11 cellular contexts compared by ENCODE assay signal in genomic region chr3:170033489-170033888, GRCh38. TPM values are rescaled to one million over a fixed set of nuclear protein-coding genes. Genes with fewer than 3 reads are reported as not detected.
DNase-seq lines count a peak whose midpoint lies in the region; ATAC-seq, FAIRE-seq and TF ChIP-seq lines count a peak whose summit lies in the region.
"Had no signal": no experiment of that assay in that cellular context is flagged by ENCODE, and none has a peak within 500 bp of the region (broad histone marks: within the 10 kb centered on the region; RNA-seq: fewer than 3 reads in every experiment).

No MANE protein-coding gene starts in this region.

- no peak overlapping the region for H3K4me3 Mint-ChIP-seq in H9
- H3K4me3 Mint-ChIP-seq in activated T-cell treated with anti-CD3 and anti-CD28 coated beads, Interleukin-2, amount 50 U/mL, for 24 hours, result no peak overlapping the region
- H3K4me3 Mint-ChIP-seq in naive thymus-derived CD4-positive, alpha-beta T cell, result peak overlapping the region; percentile 4 to 83 (median 72)
- H3K4me3 Mint-ChIP-seq: stimulated activated memory B cell treated with anti-CD40 and anti-IgM and Interleukin-4, amounts not matched to agents 10 μg/mL and 1 μg/mL and 100 μg/mL, for 72 hours had no signal

- TF ChIP-seq CTCF in H9 (conservative IDR thresholded peaks at IDR 0.05), result no peak

- no peak overlapping the region for H3K9ac ChIP-seq in H9 (ENCODE audit: extremely low read depth, insufficient read length, low read length)

- H3K4me1 ChIP-seq in H9 (ENCODE audit: insufficient read depth, low read length), result no peaks in the 10 kb centered on the region
- peaks cover 15 to 24% of the 10 kb centered on the region in 2 donors for H3K4me1 ChIP-seq in naive thymus-derived CD4-positive, alpha-beta T cell (ENCODE audit: control insufficient read depth in 2 of 2, insufficient read depth in 2 of 2, low read length in 2 of 2)
- H3K4me1 ChIP-seq: prostate gland had no signal

- H3K27me3 Mint-ChIP-seq in H9 (ENCODE audit: low read depth), result peaks cover 2% of the 10 kb centered on the region
- no peaks in the 10 kb centered on the region for H3K27me3 Mint-ChIP-seq in activated T-cell treated with anti-CD3 and anti-CD28 coated beads, Interleukin-2, amount 50 U/mL, for 24 hours
- H3K27me3 Mint-ChIP-seq in naive thymus-derived CD4-positive, alpha-beta T cell, result no peaks in the 10 kb centered on the region
- H3K27me3 Mint-ChIP-seq: stimulated activated memory B cell treated with anti-CD40 and anti-IgM and Interleukin-4, amounts not matched to agents 10 μg/mL and 1 μg/mL and 100 μg/mL, for 72 hours had no signal

- intact Hi-C loops in naive thymus-derived CD4-positive, alpha-beta T cell (cut with micrococcal nuclease), result loop anchor here (1.0 to 10.0 kb wide), 10 partner anchors 12 to 871 kb away; partner anchors contain the start of genes SEC62 (in 2 of the 2), TERC (in 2 of the 2), EIF5A2 (in 1 of the 2) and PHC3 (in 1 of the 2)

- no peak overlapping the region for H3K18ac ChIP-seq in H9 (ENCODE audit: insufficient read length, low read depth, low read length)

- no peak overlapping the region for H2BK5ac ChIP-seq in H9 (ENCODE audit: insufficient read length, low read length)

- CTCF ChIA-PET in naive thymus-derived CD4-positive, alpha-beta T cell (lab: Charles Lee), result interaction anchor here (0.6 to 2.4 kb wide), 9 partner anchors 13 to 270 kb away, joined by 3 to 9 read pairs (median 5); partner anchors contain the start of gene SEC62

- no peak overlapping the region for H2AFZ ChIP-seq in H9 (ENCODE audit: low read length)

- peak overlapping the region; percentile 32 for H3K4me3 ChIP-seq in naive thymus-derived CD4-positive, alpha-beta T cell (ENCODE audit: low read length)
- H3K4me3 ChIP-seq: prostate gland had no signal

- H2AK5ac ChIP-seq in H9 (ENCODE audit: insufficient read length, low read length), result no peak overlapping the region

- WGBS in H9 (ENCODE audit: extremely low coverage, insufficient read length, low lambda C conversion rate), result no CpG with 5 or more reads among the region's 8 CpGs

- H2BK15ac ChIP-seq in H9 (ENCODE audit: low read depth, low read length), result 0 out of 2 replicates have a peak overlapping the region, but pooled peaks have one; percentile 71

- peaks cover 3% of the 10 kb centered on the region for H3K23me2 ChIP-seq in H9 (ENCODE audit: insufficient read length, low read depth, low read length, poor library complexity, severe bottlenecking)

- H3K36me3 ChIP-seq in naive thymus-derived CD4-positive, alpha-beta T cell (ENCODE audit: control insufficient read depth in 2 of 3, insufficient read depth in 3 of 3, low read length in 3 of 3), result no peaks in the 10 kb centered on the region
- H3K36me3 ChIP-seq: prostate gland had no signal

- no peak overlapping the region for H2BK12ac ChIP-seq in H9 (ENCODE audit: insufficient read length, low read depth, low read length)

- H4K8ac ChIP-seq in H9 (replicated peaks; ENCODE audit: insufficient read length, low read depth, low read length), result no peak overlapping the region

- no peak overlapping the region for H3K4ac ChIP-seq in H9 (ENCODE audit: low read depth, low read length)

- H3K9me3 ChIP-seq in H9 (ENCODE audit: control insufficient read depth, low read depth, low read length), result no peaks in the 10 kb centered on the region
- H3K9me3 ChIP-seq in naive thymus-derived CD4-positive, alpha-beta T cell (ENCODE audit: control insufficient read depth in 2 of 3, low read length in 3 of 3), result no peaks in the 10 kb centered on the region
- H3K9me3 ChIP-seq: prostate gland had no signal

- H3K27ac ChIP-seq in H9 (ENCODE audit: insufficient read length, low read depth, low read length), result no peak overlapping the region
- H3K27ac ChIP-seq in naive thymus-derived CD4-positive, alpha-beta T cell (ENCODE audit: low read depth, low read length), result peak overlapping the region; percentile 12
- H3K27ac ChIP-seq: prostate gland had no signal

- FAIRE-seq in frontal cortex (lab: Jason Lieb, UNC), result no peak
- FAIRE-seq in RCC 7860 (lab: Jason Lieb, UNC), result no peak

- H3K79me1 ChIP-seq in H9 (ENCODE audit: insufficient read depth, low read depth, low read length, poor library complexity, severe bottlenecking), result no peaks in the 10 kb centered on the region

- H4K5ac ChIP-seq in H9 (ENCODE audit: insufficient read length, low read depth, low read length), result no peak overlapping the region

- H3T11ph ChIP-seq in H9 (ENCODE audit: low read length), result no peak overlapping the region

- H4K91ac ChIP-seq in H9 (ENCODE audit: insufficient read length, low read depth, low read length), result no peak overlapping the region

- H3K23ac ChIP-seq in H9 (ENCODE audit: insufficient read length, low read depth, low read length), result no peak overlapping the region

- H2BK20ac ChIP-seq in H9 (ENCODE audit: low read depth, low read length, poor library complexity, severe bottlenecking), result no peak overlapping the region

- H3K79me2 ChIP-seq in H9 (ENCODE audit: insufficient read depth, low read length), result no peaks in the 10 kb centered on the region

- no peak for DNase-seq in H9
- peak; percentile 92 for DNase-seq in SKM-1 treated with dmso at 0.1 percent for 144 hours (lab: John Stamatoyannopoulos, UW; ENCODE audit: unreplicated experiment)
- peak; percentile 49 for DNase-seq in activated T-cell treated with anti-CD3 and anti-CD28 coated beads, Interleukin-2, amount 50 U/mL, for 24 hours
- peak in 8 of 9 donors; percentile 17 to 84 (median 82) for DNase-seq in naive thymus-derived CD4-positive, alpha-beta T cell
- no peak for DNase-seq in frontal cortex (ENCODE audit: low spot score in 2 of 2)
- no peak for DNase-seq in amygdala (lab: John Stamatoyannopoulos, UW)
- DNase-seq in RCC 7860 (ENCODE audit: low spot score), result no peak
- DNase-seq: PC-3 had no signal

- H4K20me1 ChIP-seq in H9 (ENCODE audit: control insufficient read depth, insufficient read depth, insufficient read length), result no peaks in the 10 kb centered on the region

- peak; percentile 82 for ATAC-seq in naive thymus-derived CD4-positive, alpha-beta T cell
- ATAC-seq in HG03457 (IDR thresholded peaks at IDR 0.05; ENCODE audit: unreplicated experiment), result no peak
- ATAC-seq: PC-3; stimulated activated memory B cell treated with anti-CD40 and anti-IgM and Interleukin-4, amounts not matched to agents 10 μg/mL and 1 μg/mL and 100 μg/mL, for 72 hours had no signal

- no peak overlapping the region for H3K56ac ChIP-seq in H9 (ENCODE audit: insufficient read length, low read depth, low read length)

- no peak overlapping the region for H3K27ac Mint-ChIP-seq in H9
- H3K27ac Mint-ChIP-seq in activated T-cell treated with anti-CD3 and anti-CD28 coated beads, Interleukin-2, amount 50 U/mL, for 24 hours, result peak overlapping the region; percentile 57
- peak overlapping the region; percentile 31 to 96 (median 84) for H3K27ac Mint-ChIP-seq in naive thymus-derived CD4-positive, alpha-beta T cell
- H3K27ac Mint-ChIP-seq: stimulated activated memory B cell treated with anti-CD40 and anti-IgM and Interleukin-4, amounts not matched to agents 10 μg/mL and 1 μg/mL and 100 μg/mL, for 72 hours had no signal

- POLR2A ChIA-PET in naive thymus-derived CD4-positive, alpha-beta T cell (lab: Charles Lee), result interaction anchor here (0.7 to 6.5 kb wide), 16 partner anchors 8 to 269 kb away, joined by 3 to 62 read pairs (median 4); partner anchors contain the start of genes MYNN, SEC62 and TERC

- no peaks in the 10 kb centered on the region for H3K9me3 Mint-ChIP-seq in H9
- no peaks in the 10 kb centered on the region for H3K9me3 Mint-ChIP-seq in activated T-cell treated with anti-CD3 and anti-CD28 coated beads, Interleukin-2, amount 50 U/mL, for 24 hours
- peaks cover 0 to 6% (median 3%) of the 10 kb centered on the region in 11 donors for H3K9me3 Mint-ChIP-seq in naive thymus-derived CD4-positive, alpha-beta T cell
- H3K9me3 Mint-ChIP-seq: stimulated activated memory B cell treated with anti-CD40 and anti-IgM and Interleukin-4, amounts not matched to agents 10 μg/mL and 1 μg/mL and 100 μg/mL, for 72 hours had no signal

- no peaks in the 10 kb centered on the region for H3K36me3 Mint-ChIP-seq in H9 (ENCODE audit: insufficient read depth in 1 of 3, low read depth in 3 of 3)
- H3K36me3 Mint-ChIP-seq in activated T-cell treated with anti-CD3 and anti-CD28 coated beads, Interleukin-2, amount 50 U/mL, for 24 hours (ENCODE audit: low read depth), result no peaks in the 10 kb centered on the region
- H3K36me3 Mint-ChIP-seq in naive thymus-derived CD4-positive, alpha-beta T cell, result peaks cover 0 to 4% (median 0%) of the 10 kb centered on the region in 5 donors
- H3K36me3 Mint-ChIP-seq: stimulated activated memory B cell treated with anti-CD40 and anti-IgM and Interleukin-4, amounts not matched to agents 10 μg/mL and 1 μg/mL and 100 μg/mL, for 72 hours had no signal

- H2BK120ac ChIP-seq in H9 (ENCODE audit: low read depth, low read length, poor library complexity, severe bottlenecking), result no peak overlapping the region

- no peak overlapping the region for H3K14ac ChIP-seq in H9 (ENCODE audit: insufficient read depth, low read length)

- H3K27me3 ChIP-seq in H9 (ENCODE audit: insufficient read depth, low read length), result no peaks in the 10 kb centered on the region
- H3K27me3 ChIP-seq in naive thymus-derived CD4-positive, alpha-beta T cell (ENCODE audit: control insufficient read depth in 2 of 2, insufficient read depth in 2 of 2, low read length in 2 of 2), result no peaks in the 10 kb centered on the region

- H3K4me2 ChIP-seq in H9 (ENCODE audit: insufficient read depth, insufficient read length, low read length), result no peak overlapping the region

- H3K4me1 Mint-ChIP-seq in H9, result peaks cover 8 to 11% of the 10 kb centered on the region in 2 experiments
- H3K4me1 Mint-ChIP-seq in activated T-cell treated with anti-CD3 and anti-CD28 coated beads, Interleukin-2, amount 50 U/mL, for 24 hours (ENCODE audit: low read depth), result peaks cover 34% of the 10 kb centered on the region
- peaks cover 29 to 79% (median 59%) of the 10 kb centered on the region in 7 donors for H3K4me1 Mint-ChIP-seq in naive thymus-derived CD4-positive, alpha-beta T cell

RNA-seq across cellular contexts. Expression of gene GPR160, which starts 4.3 kb away (rescaled TPM):
- total RNA-seq in H9 (2021), result 14.1 and 15.4 TPM in 2 replicates
- 10 to 100 TPM in 2 of 5 experiments, 1 to 10 TPM in 3; 6.1 to 44.3 (median 8.7) TPM for total RNA-seq in naive thymus-derived CD4-positive, alpha-beta T cell
- 10 to 100 TPM; 17.1 to 22.8 TPM for polyA plus RNA-seq in naive thymus-derived CD4-positive, alpha-beta T cell
- 2.9 TPM for total RNA-seq in frontal cortex

Comparison
In these comparisons a context has a peak if more than half of its experiments do, and no peak if none do; other contexts are left out.
1. DNase-seq: peak in SKM-1 treated with dmso at 0.1 percent for 144 hours (single experiment), activated T-cell treated with anti-CD3 and anti-CD28 coated beads, Interleukin-2, amount 50 U/mL, for 24 hours (single experiment) and naive thymus-derived CD4-positive, alpha-beta T cell (8 of 9); none in H9 (single experiment), frontal cortex (0 of 2), amygdala (0 of 56) and RCC 7860 (single experiment).
2. H3K27ac Mint-ChIP-seq: peak in activated T-cell treated with anti-CD3 and anti-CD28 coated beads, Interleukin-2, amount 50 U/mL, for 24 hours (single experiment) and naive thymus-derived CD4-positive, alpha-beta T cell (9 of 9); none in H9 (0 of 3).
3. H3K4me3 Mint-ChIP-seq: peak in naive thymus-derived CD4-positive, alpha-beta T cell (10 of 10); none in H9 (0 of 2) and activated T-cell treated with anti-CD3 and anti-CD28 coated beads, Interleukin-2, amount 50 U/mL, for 24 hours (single experiment).